ENCODE assay signal across 8 cellular contexts in genomic region chr4:38179690-38180299, GRCh38.
DNase-seq lines count a peak whose midpoint lies in the region; ATAC-seq and TF ChIP-seq lines count a peak whose summit lies in the region.

No MANE protein-coding gene starts in this region.

- no peaks in the 10 kb centered on the region for H3K36me3 Mint-ChIP-seq in Caco-2 (ENCODE audit: insufficient read depth, unreplicated experiment)
- no peaks in the 10 kb centered on the region for H3K36me3 Mint-ChIP-seq in activated CD8-positive, alpha-beta T cell treated with anti-CD3 and anti-CD28 coated beads for 36 hours (ENCODE audit: low read depth)

- 52 to 59% methylated on average over 3 of the region's 3 CpGs for WGBS in lung, 2 donors

- H3K36me3 ChIP-seq in Caco-2 (ENCODE audit: control insufficient read depth, insufficient read depth, low read length), result no peaks in the 10 kb centered on the region
- no peaks in the 10 kb centered on the region for H3K36me3 ChIP-seq in lung (ENCODE audit: control insufficient read depth in 2 of 2, insufficient read depth in 2 of 2, low read length in 2 of 2)

- CTCF ChIA-PET in Caco-2 (lab: Charles Lee), result interaction anchor here (0.6 to 1.5 kb wide), 16 partner anchors 10 to 603 kb away, joined by 3 to 26 read pairs (median 4); partner anchors contain the start of gene TLR10
- CTCF ChIA-PET in activated CD8-positive, alpha-beta T cell treated with anti-CD3 and anti-CD28 coated beads for 36 hours (lab: Charles Lee), result interaction anchor here (0.6 to 11.3 kb wide), 90 partner anchors 9 to 709 kb away, joined by 3 to 136 read pairs (median 5); partner anchors contain the start of genes TLR1 and TLR10

- POLR2A ChIA-PET in Caco-2 (lab: Charles Lee), result no interaction called here
- POLR2A ChIA-PET in activated CD8-positive, alpha-beta T cell treated with anti-CD3 and anti-CD28 coated beads for 36 hours (lab: Charles Lee), result interaction anchor here (0.6 to 1.6 kb wide), 6 partner anchors 13 to 579 kb away, joined by 3 to 4 read pairs (median 4); no protein-coding TSS in a partner anchor

- no peak overlapping the region for H3K4me3 Mint-ChIP-seq in Caco-2 (ENCODE audit: unreplicated experiment)
- no peak overlapping the region for H3K4me3 Mint-ChIP-seq in activated CD8-positive, alpha-beta T cell treated with anti-CD3 and anti-CD28 coated beads for 36 hours

- no TSS peak for BruUV-seq in Caco-2 (replicated peaks; lab: Mats Ljungman, UMichigan)

- H3K27me3 ChIP-seq in Caco-2 (replicated peaks; ENCODE audit: control insufficient read depth, insufficient read depth, low read length) (no peaks in the 10 kb centered on the region), lung (ENCODE audit: control insufficient read depth, insufficient read depth) (no peaks in the 10 kb centered on the region)

- TF ChIP-seq CTCF in Caco-2 (IDR thresholded peaks at IDR 0.05; ENCODE audit: insufficient read depth in 1 of 2, low read depth in 1 of 2, low read length in 1 of 2, severe bottlenecking in 1 of 2, unreplicated experiment in 1 of 2) (peak; percentile 76 to 91), lung (IDR thresholded peaks at IDR 0.05; ENCODE audit: control extremely low read depth, extremely low read depth) (peak; percentile 97)
- TF ChIP-seq CTCF in activated CD8-positive, alpha-beta T cell treated with anti-CD3 and anti-CD28 coated beads for 36 hours (IDR thresholded peaks at IDR 0.05), result peak; percentile 96

- H3K27ac Mint-ChIP-seq in Caco-2 (ENCODE audit: unreplicated experiment), result peak overlapping the region; percentile 65
- no peak overlapping the region for H3K27ac Mint-ChIP-seq in activated CD8-positive, alpha-beta T cell treated with anti-CD3 and anti-CD28 coated beads for 36 hours

- H3K4me1 Mint-ChIP-seq in Caco-2 (ENCODE audit: low read depth, unreplicated experiment), result peaks cover 7% of the 10 kb centered on the region
- peaks cover 33% of the 10 kb centered on the region for H3K4me1 Mint-ChIP-seq in activated CD8-positive, alpha-beta T cell treated with anti-CD3 and anti-CD28 coated beads for 36 hours (ENCODE audit: low read depth)

- DNase-seq in Caco-2 (peak; percentile 67 to 74), HCEC 1CT (peak; percentile 54), NCI-H510A treated with DMSO at 0.1 percent for 48 hours (lab: John Stamatoyannopoulos, UW) (peak; percentile 74), lung (ENCODE audit: low spot score) (peak; percentile 80)
- peak; percentile 82 for DNase-seq in activated CD8-positive, alpha-beta T cell treated with anti-CD3 and anti-CD28 coated beads for 36 hours
- DNase-seq in effector CD4-positive, alpha-beta T cell, result peak; percentile 62
- DNase-seq in stimulated activated CD8-positive, alpha-beta memory T cell treated with anti-CD3 and anti-CD28 coated beads, Interleukin-12 subunit alpha, Interleukin-12 subunit beta, amount 100 ng/mL, for 1 hour (ENCODE audit: low read depth), result peak; percentile 63

- no peaks in the 10 kb centered on the region for H3K9me3 Mint-ChIP-seq in Caco-2 (ENCODE audit: unreplicated experiment)
- no peaks in the 10 kb centered on the region for H3K9me3 Mint-ChIP-seq in activated CD8-positive, alpha-beta T cell treated with anti-CD3 and anti-CD28 coated beads for 36 hours

- no peak overlapping the region for H3K27ac ChIP-seq in lung (ENCODE audit: low read depth in 1 of 2, low read length in 1 of 2)

- no peaks in the 10 kb centered on the region for H3K27me3 Mint-ChIP-seq in Caco-2 (ENCODE audit: insufficient read depth, unreplicated experiment)
- H3K27me3 Mint-ChIP-seq in activated CD8-positive, alpha-beta T cell treated with anti-CD3 and anti-CD28 coated beads for 36 hours, result no peaks in the 10 kb centered on the region

- ATAC-seq in activated CD8-positive, alpha-beta T cell treated with anti-CD3 and anti-CD28 coated beads for 36 hours, result peak; percentile 65
- ATAC-seq in lung (ENCODE audit: insufficient read depth, low FRiP score) (peak; percentile 77), GM19397 (IDR thresholded peaks at IDR 0.05; ENCODE audit: unreplicated experiment) (no peak)

- H3K4me1 ChIP-seq in Caco-2 (0 out of 2 replicates have a peak, but pooled peaks cover 3% of the 10 kb centered on the region), lung (ENCODE audit: control insufficient read depth in 2 of 2, insufficient read depth in 2 of 2, low read length in 2 of 2) (peaks cover 0 to 2% of the 10 kb centered on the region in 2 donors)

- intact Hi-C loops in Caco-2 (cut with micrococcal nuclease; ENCODE audit: unreplicated experiment), result loop anchor here (1.0 to 2.0 kb wide), 6 partner anchors 46 to 604 kb away; no protein-coding TSS in a partner anchor
- intact Hi-C loops in activated CD8-positive, alpha-beta T cell treated with anti-CD3 and anti-CD28 coated beads for 36 hours (cut with micrococcal nuclease), result loop anchor here (1.0 to 5.0 kb wide), 5 partner anchors 47 to 552 kb away; no protein-coding TSS in a partner anchor

- H3K4me3 ChIP-seq in Caco-2 (ENCODE audit: low read depth, low read length), result no peak overlapping the region
- H3K4me3 ChIP-seq in lung, result no peak overlapping the region

- H3K9me3 ChIP-seq in Caco-2 (no peaks in the 10 kb centered on the region), lung (ENCODE audit: control insufficient read depth in 2 of 2, insufficient read depth in 1 of 2, low read length in 1 of 2) (no peaks in the 10 kb centered on the region)
